8 cellular contexts compared by ENCODE assay signal in the genomic region with DNA sequence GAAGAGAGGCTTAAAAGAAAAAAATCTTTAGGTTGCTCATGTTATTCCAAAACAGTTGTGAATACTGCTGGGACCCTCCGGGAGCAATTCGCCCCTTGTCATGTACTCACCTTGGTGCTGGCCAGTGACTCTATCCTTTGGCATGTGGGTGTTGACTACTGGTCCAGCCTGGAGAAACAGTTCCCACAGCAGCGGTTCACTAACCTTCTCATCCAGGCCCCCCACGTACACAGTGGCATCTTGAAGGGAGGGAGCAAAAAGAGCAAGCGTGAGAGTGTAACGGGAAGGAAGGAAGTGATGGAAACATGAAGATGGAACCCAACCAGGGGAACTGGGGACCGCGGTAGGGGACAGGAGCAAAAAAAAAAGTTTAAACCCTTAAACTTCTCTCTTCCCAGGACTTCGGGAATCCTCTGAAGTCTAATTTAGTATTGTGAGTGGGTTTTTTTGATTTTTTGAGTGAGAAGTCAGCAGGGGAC. TPM values are rescaled to one million over a fixed set of nuclear protein-coding genes. Genes with fewer than 3 reads are reported as not detected.
DNase-seq lines count a peak whose midpoint lies in the region; TF ChIP-seq lines count a peak whose summit lies in the region.

No MANE protein-coding gene starts in this region.

- H3K9me3 ChIP-seq in SJCRH30 (replicated peaks) (no peaks in the 10 kb centered on the region), fibroblast of lung (ENCODE audit: control insufficient read depth, insufficient read depth, low read depth, low read length) (no peaks in the 10 kb centered on the region)

- no peaks in the 10 kb centered on the region for H4K20me1 ChIP-seq in fibroblast of lung (ENCODE audit: control insufficient read depth, extremely low read depth, insufficient read depth, low read length)

- H3K4me1 ChIP-seq in SJCRH30 (peaks cover 10% of the 10 kb centered on the region; the same call in 1 of the 2 replicates), fibroblast of lung (ENCODE audit: control insufficient read depth, extremely low read depth, insufficient read depth, low read length) (peaks cover 10% of the 10 kb centered on the region)

- TF ChIP-seq CTCF in GM12875 (IDR thresholded peaks at IDR 0.05; ENCODE audit: borderline replicate concordance, insufficient read depth, low read depth, low read length) (no peak), fibroblast of lung (conservative IDR thresholded peaks at IDR 0.05 in 1 of 2, IDR thresholded peaks at IDR 0.05 in 1 of 2; ENCODE audit: low read depth in 1 of 2, low read length in 2 of 2) (no peak)

- no peak for DNase-seq in SJCRH30
- DNase-seq in fibroblast of lung (ENCODE audit: low read depth in 2 of 2): peak in 1 of 2 donors; percentile 34
- peak; percentile 44 for DNase-seq in renal cortical epithelial cell (ENCODE audit: low read depth)
- DNase-seq in mucosa of gallbladder (ENCODE audit: low spot score): no peak
- no peak for DNase-seq in NCI-H1694 treated with DMSO at 0.1 percent for 48 hours (lab: John Stamatoyannopoulos, UW)
- no peak for DNase-seq in NCI-H345 (lab: John Stamatoyannopoulos, UW)
- no peak for DNase-seq in NCI-H345 treated with DMSO at 0.1 percent for 48 hours (lab: John Stamatoyannopoulos, UW; ENCODE audit: unreplicated experiment)

- peaks cover 28% of the 10 kb centered on the region for H3K79me2 ChIP-seq in fibroblast of lung (ENCODE audit: control insufficient read depth, insufficient read depth, low read length)

- H3K4me2 ChIP-seq in fibroblast of lung (ENCODE audit: extremely low read depth, insufficient read depth, low read length): peak overlapping the region; percentile 67

- no peaks in the 10 kb centered on the region for H3K27me3 ChIP-seq in SJCRH30
- no peaks in the 10 kb centered on the region for H3K27me3 ChIP-seq in fibroblast of lung (ENCODE audit: control insufficient read depth, insufficient read depth, low read length)

- peak overlapping the region; percentile 83 for H3K9ac ChIP-seq in fibroblast of lung (ENCODE audit: insufficient read depth, low read length)

- peak overlapping the region; percentile 91 for H3K4me3 ChIP-seq in GM12875 (ENCODE audit: low read depth, low read length)
- H3K4me3 ChIP-seq in SJCRH30: peak overlapping the region; percentile 77
- peak overlapping the region; percentile 40 to 85 (median 78) for H3K4me3 ChIP-seq in fibroblast of lung (replicated peaks in 1 of 4; ENCODE audit: control extremely low read depth in 1 of 4, insufficient read depth in 1 of 4, low read depth in 3 of 4, low read length in 4 of 4)

- H2AFZ ChIP-seq in fibroblast of lung (ENCODE audit: low read length): no peak overlapping the region

- peak overlapping the region; percentile 72 for H3K27ac ChIP-seq in SJCRH30
- H3K27ac ChIP-seq in fibroblast of lung (ENCODE audit: insufficient read depth, low read length): peak overlapping the region; percentile 93

- H3K36me3 ChIP-seq in SJCRH30 (peaks cover 46% of the 10 kb centered on the region), fibroblast of lung (ENCODE audit: control insufficient read depth, insufficient read depth, low read length) (peaks cover 22% of the 10 kb centered on the region)

RNA-seq across cellular contexts. Expression of gene SF3B4, which starts 0.5 kb away (rescaled TPM):
- 32.6 and 34.9 TPM in 2 replicates for total RNA-seq in SJCRH30 (2014; rRNA removed; shearing (Covaris generic))
- total RNA-seq in fibroblast of lung (8.0 and 9.9 TPM in 2 replicates), renal cortical epithelial cell (10.2 and 20.0 TPM in 2 replicates), mucosa of gallbladder (43.7 TPM)
- 29.9 and 41.2 TPM in 2 replicates for polyA plus RNA-seq in fibroblast of lung
- 48.4 and 79.5 TPM in 2 replicates for polyA plus RNA-seq in fibroblast of lung (2012)
- polyA minus RNA-seq in fibroblast of lung (ENCODE audit: low replicate concordance): 84.0 and 88.2 TPM in 2 replicates

RNA-seq across cellular contexts. Expression of gene SV2A, which starts 9.5 kb away (rescaled TPM):
- total RNA-seq in SJCRH30 (2014; rRNA removed; shearing (Covaris generic)): 17.4 and 20.0 TPM in 2 replicates
- 17.5 and 39.6 TPM in 2 replicates for total RNA-seq in fibroblast of lung
- 26.8 and 35.8 TPM in 2 replicates for polyA plus RNA-seq in fibroblast of lung
- polyA plus RNA-seq in fibroblast of lung (2012): 27.8 and 38.7 TPM in 2 replicates
- polyA minus RNA-seq in fibroblast of lung (ENCODE audit: low replicate concordance): 84.9 and 114 TPM in 2 replicates
- total RNA-seq in renal cortical epithelial cell: 1.6 and 1.7 TPM in 2 replicates
- total RNA-seq in mucosa of gallbladder: 3.4 TPM

RNA-seq across cellular contexts. Expression of gene MTMR11, which starts 9.6 kb away (rescaled TPM):
- total RNA-seq in SJCRH30 (2014; rRNA removed; shearing (Covaris generic)): 2.2 and 3.0 TPM in 2 replicates
- 5.6 and 14.0 TPM in 2 replicates for total RNA-seq in fibroblast of lung
- polyA plus RNA-seq in fibroblast of lung: 14.5 and 17.5 TPM in 2 replicates
- polyA plus RNA-seq in fibroblast of lung (2012): 9.8 and 11.7 TPM in 2 replicates
- 24.2 and 42.0 TPM in 2 replicates for polyA minus RNA-seq in fibroblast of lung (ENCODE audit: low replicate concordance)
- total RNA-seq in renal cortical epithelial cell: 5.6 and 7.3 TPM in 2 replicates
- 97.8 TPM for total RNA-seq in mucosa of gallbladder

RNA-seq across cellular contexts. Expression of gene BOLA1, which starts 27.7 kb away (rescaled TPM):
- 5.0 and 6.3 TPM in 2 replicates for total RNA-seq in SJCRH30 (2014; rRNA removed; shearing (Covaris generic))
- total RNA-seq in fibroblast of lung: 10.0 and 12.4 TPM in 2 replicates
- 6.4 and 7.0 TPM in 2 replicates for polyA plus RNA-seq in fibroblast of lung
- polyA plus RNA-seq in fibroblast of lung (2012): 9.2 and 12.2 TPM in 2 replicates
- 0.71 and 0.93 TPM in 2 replicates for polyA minus RNA-seq in fibroblast of lung (ENCODE audit: low replicate concordance)
- total RNA-seq in renal cortical epithelial cell: 9.7 and 11.0 TPM in 2 replicates
- total RNA-seq in mucosa of gallbladder: 22.8 TPM
